1 cellular context compared by ENCODE assay signal in genomic region chr11:70381350-70381749, GRCh38.
TF ChIP-seq lines count a peak whose summit lies in the region.

No MANE protein-coding gene starts in this region.

TF ChIP-seq in IMR-90, 13 proteins besides CTCF, POLR2A, EP300 and RAD21:
- no peak for TF ChIP-seq FOS (IDR thresholded peaks at IDR 0.05; ENCODE audit: low read depth, low read length)
- no peak for TF ChIP-seq BHLHE40 (IDR thresholded peaks at IDR 0.05; ENCODE audit: low read depth, low read length)
- TF ChIP-seq ELK1 (IDR thresholded peaks at IDR 0.05; ENCODE audit: borderline replicate concordance, low read depth, low read length), result no peak
TF ChIP-seq in IMR-90: peak in this region for 0.
